In genomic region chr17:2086306-2086705, GRCh38 we compare ENCODE assay signal across 12 cellular contexts. TPM values are rescaled to one million over a fixed set of nuclear protein-coding genes. Genes with fewer than 3 reads are reported as not detected.
DNase-seq lines count a peak whose midpoint lies in the region; ATAC-seq, FAIRE-seq and TF ChIP-seq lines count a peak whose summit lies in the region.
"Had no signal": no experiment of that assay in that cellular context is flagged by ENCODE, and none has a peak within 500 bp of the region (broad histone marks: within the 10 kb centered on the region; RNA-seq: fewer than 3 reads in every experiment).

No MANE protein-coding gene starts in this region.

- peaks cover 5% of the 10 kb centered on the region for H3K36me3 Mint-ChIP-seq in progenitor cell of endocrine pancreas (ENCODE audit: insufficient read depth)

- H4K20me1 ChIP-seq in Loucy (ENCODE audit: insufficient read depth, low read length, poor library complexity, severe bottlenecking), result no peaks in the 10 kb centered on the region

- no peaks in the 10 kb centered on the region for H3K9me3 ChIP-seq in Loucy (ENCODE audit: insufficient read depth, low read depth, low read length)
- no peaks in the 10 kb centered on the region for H3K9me3 ChIP-seq in esophagus squamous epithelium
- H3K9me3 ChIP-seq in gastrocnemius medialis, result no peaks in the 10 kb centered on the region
- H3K9me3 ChIP-seq in pancreas, result no peaks in the 10 kb centered on the region

- no peaks in the 10 kb centered on the region for H3F3A ChIP-seq in Loucy (ENCODE audit: low read depth)

- peaks cover 69% of the 10 kb centered on the region for H3K4me1 ChIP-seq in Loucy (ENCODE audit: insufficient read depth, low read length, poor library complexity, severe bottlenecking)
- peaks cover 49 to 91% (median 61%) of the 10 kb centered on the region in 3 donors for H3K4me1 ChIP-seq in esophagus squamous epithelium
- H3K4me1 ChIP-seq in gastrocnemius medialis, result peaks cover 79% of the 10 kb centered on the region in 2 donors
- peaks cover 0 to 23% (median 3%) of the 10 kb centered on the region in 3 donors for H3K4me1 ChIP-seq in pancreas

- no peaks in the 10 kb centered on the region for H3K79me2 ChIP-seq in Loucy (ENCODE audit: insufficient read depth, low read length)

- H3K4me3 ChIP-seq in Loucy (ENCODE audit: low read length, poor library complexity, severe bottlenecking) (no peak overlapping the region), esophagus squamous epithelium (no peak overlapping the region), gastrocnemius medialis (no peak overlapping the region), pancreas (no peak overlapping the region)

- H3K4me3 Mint-ChIP-seq in progenitor cell of endocrine pancreas (ENCODE audit: low read depth), result no peak overlapping the region
- H3K4me3 Mint-ChIP-seq: memory B cell had no signal

- H3K27me3 ChIP-seq in Loucy (ENCODE audit: insufficient read depth, low read length, poor library complexity, severe bottlenecking) (no peaks in the 10 kb centered on the region), esophagus squamous epithelium (no peaks in the 10 kb centered on the region), gastrocnemius medialis (no peaks in the 10 kb centered on the region), pancreas (no peaks in the 10 kb centered on the region)

- ATAC-seq in gastrocnemius medialis (no peak), GM18517 (IDR thresholded peaks at IDR 0.05; ENCODE audit: unreplicated experiment) (no peak), pancreas (no peak)

- H2AFZ ChIP-seq in Loucy (ENCODE audit: low read length), result no peak overlapping the region

- H3K9me3 Mint-ChIP-seq in progenitor cell of endocrine pancreas (ENCODE audit: low read depth), result no peaks in the 10 kb centered on the region
- H3K9me3 Mint-ChIP-seq: memory B cell had no signal

- TF ChIP-seq POLR2A in esophagus squamous epithelium (IDR thresholded peaks at IDR 0.05), result no peak
- TF ChIP-seq POLR2A in gastrocnemius medialis (IDR thresholded peaks at IDR 0.05), result no peak

- no peaks in the 10 kb centered on the region for H3K27me3 Mint-ChIP-seq in progenitor cell of endocrine pancreas
- H3K27me3 Mint-ChIP-seq: memory B cell had no signal

- in situ Hi-C loops in gastrocnemius medialis (cut with MboI; ENCODE audit: low sequenced_read_pairs in 4 of 4), result no loop called here

- 83 to 86% methylated on average over 2 to 3 of the region's 3 CpGs for WGBS in esophagus squamous epithelium, 2 donors
- 74 to 83% methylated on average over 3 of the region's 3 CpGs for WGBS in pancreas, 2 donors

- peak overlapping the region; percentile 70 for H3K4me2 ChIP-seq in Loucy (ENCODE audit: low read depth, low read length, poor library complexity, severe bottlenecking)

- peak overlapping the region in 3 of 4 donors; percentile 84 to 95 (median 90) for H3K27ac ChIP-seq in esophagus squamous epithelium
- peak overlapping the region; percentile 76 to 85 (median 80) for H3K27ac ChIP-seq in gastrocnemius medialis
- no peak overlapping the region for H3K27ac ChIP-seq in pancreas

- intact Hi-C loops in esophagus squamous epithelium (cut with DNase I), result no loop called here
- intact Hi-C loops in gastrocnemius medialis (cut with DNase I; ENCODE audit: low total_unique reads), result loop anchor here (10.0 kb wide), 1 partner anchor 88 kb away; no protein-coding TSS in a partner anchor
- intact Hi-C loops in pancreas (cut with DNase I), result no loop called here

- FAIRE-seq in GM19239 (lab: Jason Lieb, UNC) (peak; percentile 96), pancreas (lab: Jason Lieb, UNC) (no peak)
- FAIRE-seq: H1 had no signal

- DNase-seq in GM19239 (ENCODE audit: insufficient read length, low spot score) (no peak), esophagus squamous epithelium (lab: John Stamatoyannopoulos, UW) (no peak), gastrocnemius medialis (no peak), progenitor cell of endocrine pancreas (ENCODE audit: low spot score, unreplicated experiment) (no peak), SKM-1 (lab: John Stamatoyannopoulos, UW; ENCODE audit: unreplicated experiment) (no peak), pancreas (no peak)
- DNase-seq: amygdala, NCI-H1694 treated with DMSO at 0.1 percent for 48 hours had no signal

- peaks cover 23% of the 10 kb centered on the region for H3K4me1 Mint-ChIP-seq in progenitor cell of endocrine pancreas (ENCODE audit: low read depth)

- TF ChIP-seq CTCF in Loucy (conservative IDR thresholded peaks at IDR 0.05; ENCODE audit: low read length) (no peak), esophagus squamous epithelium (IDR thresholded peaks at IDR 0.05) (no peak), gastrocnemius medialis (IDR thresholded peaks at IDR 0.05 in 4 of 5, conservative IDR thresholded peaks at IDR 0.05 in 1 of 5) (no peak), progenitor cell of endocrine pancreas (IDR thresholded peaks at IDR 0.05; ENCODE audit: unreplicated experiment) (no peak), pancreas (IDR thresholded peaks at IDR 0.05) (no peak)

- no peak overlapping the region for H3K27ac Mint-ChIP-seq in progenitor cell of endocrine pancreas

- H3K9me2 ChIP-seq in Loucy (replicated peaks; ENCODE audit: low read depth, low read length), result no peaks in the 10 kb centered on the region

- H3K36me3 ChIP-seq in Loucy (ENCODE audit: insufficient read depth, low read length) (peaks cover 43% of the 10 kb centered on the region; the same call in 1 of the 2 replicates), esophagus squamous epithelium (peaks cover 0 to 37% (median 2%) of the 10 kb centered on the region in 3 donors), gastrocnemius medialis (peaks cover 0 to 8% of the 10 kb centered on the region in 2 donors), pancreas (peaks cover 0 to 6% (median 0%) of the 10 kb centered on the region in 3 donors)

- peak overlapping the region; percentile 56 for H3K9ac ChIP-seq in Loucy (ENCODE audit: low read depth, low read length, poor library complexity, severe bottlenecking)

RNA-seq across cellular contexts. Expression of gene HIC1, which starts 31.4 kb away (rescaled TPM):
- total RNA-seq in esophagus squamous epithelium (10 to 100 TPM in 1 of 4 donors, 1 to 10 TPM in 3; 2.1 to 14.1 (median 5.9) TPM), gastrocnemius medialis (1 to 10 TPM; 4.6 to 9.6 (median 6.9) TPM), progenitor cell of endocrine pancreas (0.69 and 0.86 TPM in 2 replicates), pancreas (10 to 100 TPM in 2 of 6 donors, 1 to 10 TPM in 4; 1.0 to 15.8 (median 3.8) TPM)
- polyA plus RNA-seq in pancreas, result 1 to 10 TPM; 1.8 to 3.7 TPM

RNA-seq across cellular contexts. Expression of gene OVCA2, which starts 44.5 kb away (rescaled TPM):
- 10 to 100 TPM; 42.3 to 70.5 (median 53.2) TPM for total RNA-seq in esophagus squamous epithelium
- total RNA-seq in gastrocnemius medialis, result 10 to 100 TPM; 12.6 to 50.2 (median 34.4) TPM
- 21.9 and 25.4 TPM in 2 replicates for total RNA-seq in progenitor cell of endocrine pancreas
- 10 to 100 TPM; 10.4 to 20.5 (median 17.9) TPM for total RNA-seq in pancreas
- polyA plus RNA-seq in pancreas, result 10 to 100 TPM; 46.3 to 79.3 TPM

RNA-seq across cellular contexts. Expression of gene DPH1, which starts 56.4 kb away (rescaled TPM):
- 10 to 100 TPM; 14.9 to 55.7 (median 22.7) TPM for total RNA-seq in esophagus squamous epithelium
- total RNA-seq in gastrocnemius medialis, result 10 to 100 TPM; 47.2 to 59.9 (median 57.7) TPM
- 39.1 and 44.0 TPM in 2 replicates for total RNA-seq in progenitor cell of endocrine pancreas
- total RNA-seq in pancreas, result 10 to 100 TPM; 21.8 to 37.7 (median 27.6) TPM
- 10 to 100 TPM; 53.3 to 74.4 TPM for polyA plus RNA-seq in pancreas

Comparison
In these comparisons a context has a peak if more than half of its experiments do, and no peak if none do; other contexts are left out.
1. H3K27ac ChIP-seq: peak in esophagus squamous epithelium (3 of 4) and gastrocnemius medialis (4 of 4); none in pancreas (0 of 4).